18 cellular contexts compared by ENCODE assay signal in genomic region chr2:109322646-109323045, GRCh38.
DNase-seq lines count a peak whose midpoint lies in the region; ATAC-seq and TF ChIP-seq lines count a peak whose summit lies in the region.
"Had no signal": no experiment of that assay in that cellular context is flagged by ENCODE, and none has a peak within 500 bp of the region (broad histone marks: within the 10 kb centered on the region; RNA-seq: fewer than 3 reads in every experiment).

No MANE protein-coding gene starts in this region.

- H3K9ac ChIP-seq in neural cell (ENCODE audit: low read length) = no peak overlapping the region

- H3K4me2 ChIP-seq in neural cell (ENCODE audit: low read length) = no peak overlapping the region

- H3K27ac ChIP-seq in left ventricle myocardium inferior (replicated peaks) (peak overlapping the region; percentile 89), esophagus muscularis mucosa (replicated peaks in 1 of 4) (peak overlapping the region; percentile 57 to 86 (median 72)), neural cell (ENCODE audit: low read length) (no peak overlapping the region), upper lobe of right lung (peak overlapping the region; percentile 58), SJCRH30 (no peak overlapping the region), body of pancreas (peak overlapping the region in 2 of 4 donors; percentile 65 to 70)

- H3K36me3 ChIP-seq in left ventricle myocardium inferior (no peaks in the 10 kb centered on the region), esophagus muscularis mucosa (no peaks in the 10 kb centered on the region), neural cell (ENCODE audit: insufficient read depth, low read length) (no peaks in the 10 kb centered on the region), upper lobe of right lung (no peaks in the 10 kb centered on the region), HAP-1 (replicated peaks) (no peaks in the 10 kb centered on the region), SJCRH30 (no peaks in the 10 kb centered on the region), body of pancreas (replicated peaks in 1 of 2; ENCODE audit: insufficient read depth in 1 of 2, low read depth in 2 of 2) (no peaks in the 10 kb centered on the region)
- H3K36me3 ChIP-seq: pancreas had no signal

- DNase-seq in left ventricle myocardium inferior (no peak), cardiac septum (ENCODE audit: low spot score) (no peak), esophagus muscularis mucosa (ENCODE audit: extremely low spot score) (no peak), upper lobe of right lung (no peak), HAP-1 (ENCODE audit: low spot score in 2 of 2) (no peak), SJCRH30 (no peak), body of pancreas (no peak)
- DNase-seq: activated CD8-positive, alpha-beta T cell treated with anti-CD3 and anti-CD28 coated beads for 36 hours; CD4-positive, CD25-positive, alpha-beta regulatory T cell; DND-41; immature natural killer cell; NCI-H526; T-helper 1 cell had no signal

- H4K20me1 ChIP-seq in neural cell (ENCODE audit: insufficient read depth) = no peaks in the 10 kb centered on the region

- H3K27me3 ChIP-seq in left ventricle myocardium inferior (ENCODE audit: low read depth) (no peaks in the 10 kb centered on the region), esophagus muscularis mucosa (no peaks in the 10 kb centered on the region), neural cell (ENCODE audit: insufficient read depth, low read depth, low read length) (no peaks in the 10 kb centered on the region), upper lobe of right lung (no peaks in the 10 kb centered on the region), HAP-1 (ENCODE audit: low read depth) (no peaks in the 10 kb centered on the region), SJCRH30 (no peaks in the 10 kb centered on the region; the same call in 1 of the 2 replicates), body of pancreas (no peaks in the 10 kb centered on the region)
- H3K27me3 ChIP-seq: pancreas had no signal

- H3K9me3 ChIP-seq in left ventricle myocardium inferior (replicated peaks) (no peaks in the 10 kb centered on the region), esophagus muscularis mucosa (no peaks in the 10 kb centered on the region), neural cell (ENCODE audit: low read length) (no peaks in the 10 kb centered on the region), upper lobe of right lung (no peaks in the 10 kb centered on the region), HAP-1 (no peaks in the 10 kb centered on the region), SJCRH30 (replicated peaks) (0 out of 2 replicates have a peak, but pooled peaks cover 2% of the 10 kb centered on the region), body of pancreas (no peaks in the 10 kb centered on the region)
- H3K9me3 ChIP-seq: pancreas had no signal

- TF ChIP-seq CTCF in left ventricle myocardium inferior (IDR thresholded peaks at IDR 0.05; ENCODE audit: borderline replicate concordance) (no peak), esophagus muscularis mucosa (IDR thresholded peaks at IDR 0.05) (no peak), neural cell (IDR thresholded peaks at IDR 0.05; ENCODE audit: poor library complexity, severe bottlenecking) (peak; percentile 21), upper lobe of right lung (IDR thresholded peaks at IDR 0.05) (no peak), body of pancreas (IDR thresholded peaks at IDR 0.05) (no peak)

- no peak overlapping the region for H2AFZ ChIP-seq in neural cell (ENCODE audit: low read depth, low read length)

- H3F3A ChIP-seq in neural cell (ENCODE audit: insufficient read depth, low read length, poor library complexity, severe bottlenecking) = no peaks in the 10 kb centered on the region

- 90% methylated on average over 1 of the region's 1 CpG for WGBS in esophagus muscularis mucosa
- 17 to 69% methylated on average over 1 of the region's 1 CpG for WGBS in body of pancreas, 2 donors

- no peaks in the 10 kb centered on the region for H3K79me2 ChIP-seq in neural cell (replicated peaks; ENCODE audit: insufficient read depth, low read length)

- no peak for TF ChIP-seq EP300 in esophagus muscularis mucosa (IDR thresholded peaks at IDR 0.05)
- TF ChIP-seq EP300 in neural cell (conservative IDR thresholded peaks at IDR 0.05; ENCODE audit: poor library complexity, severe bottlenecking) = no peak

- H3K4me1 ChIP-seq in left ventricle myocardium inferior (peaks cover 95% of the 10 kb centered on the region), esophagus muscularis mucosa (peaks cover 73 to 81% (median 75%) of the 10 kb centered on the region in 4 donors), upper lobe of right lung (peaks cover 64% of the 10 kb centered on the region), HAP-1 (no peaks in the 10 kb centered on the region), SJCRH30 (peaks cover 6% of the 10 kb centered on the region; the same call in 1 of the 2 replicates), body of pancreas (peaks cover 9% of the 10 kb centered on the region)
- H3K4me1 ChIP-seq: pancreas had no signal

- ATAC-seq in upper lobe of right lung (no peak), body of pancreas (no peak)
- ATAC-seq: activated CD8-positive, alpha-beta T cell treated with anti-CD3 and anti-CD28 coated beads for 36 hours; Panc1; stimulated activated effector memory CD8-positive, alpha-beta T cell treated with anti-CD3 and anti-CD28 coated beads, Interleukin-12 subunit alpha, Interleukin-12 subunit beta, amount 100 ng/mL, for 72 hours; WTC11 had no signal

- intact Hi-C loops in left ventricle myocardium inferior (cut with micrococcal nuclease) (loop anchor here (10.0 kb wide), 1 partner anchor 78 kb away; no protein-coding TSS in a partner anchor), cardiac septum (cut with DNase I) (loop anchor here (2.0 kb wide), 1 partner anchor 32 kb away; no protein-coding TSS in a partner anchor), esophagus muscularis mucosa (cut with DNase I) (no loop called here), upper lobe of right lung (cut with DNase I) (no loop called here), body of pancreas (cut with DNase I) (no loop called here)

- H3K4me3 ChIP-seq in left ventricle myocardium inferior (no peak overlapping the region), esophagus muscularis mucosa (no peak overlapping the region), neural cell (ENCODE audit: low read length) (no peak overlapping the region), upper lobe of right lung (no peak overlapping the region), HAP-1 (no peak overlapping the region), SJCRH30 (no peak overlapping the region), body of pancreas (no peak overlapping the region)
- H3K4me3 ChIP-seq: pancreas had no signal

- in situ Hi-C loops in HAP-1 (cut with MboI; ENCODE audit: low sequenced_read_pairs) = no loop called here

- TF ChIP-seq POLR2A in esophagus muscularis mucosa (IDR thresholded peaks at IDR 0.05; ENCODE audit: low read depth) = no peak
- TF ChIP-seq POLR2A in body of pancreas (IDR thresholded peaks at IDR 0.05) = no peak

- TF ChIP-seq RAD21 in neural cell (conservative IDR thresholded peaks at IDR 0.05) = no peak

- H3K9me2 ChIP-seq in neural cell (ENCODE audit: insufficient read depth, low read length) = no peaks in the 10 kb centered on the region

TF ChIP-seq in neural cell, 6 proteins besides CTCF, POLR2A, EP300 and RAD21:
- TF ChIP-seq TAF1 (IDR thresholded peaks at IDR 0.05; ENCODE audit: low read depth) (no peak), REST (IDR thresholded peaks at IDR 0.05; ENCODE audit: borderline replicate concordance) (no peak), EZH2 (IDR thresholded peaks at IDR 0.05; ENCODE audit: borderline replicate concordance, insufficient read depth, low read length, poor library complexity, severe bottlenecking) (no peak), MXI1 (conservative IDR thresholded peaks at IDR 0.05; ENCODE audit: poor library complexity, severe bottlenecking) (no peak), SMC3 (conservative IDR thresholded peaks at IDR 0.05; ENCODE audit: poor library complexity) (no peak), POLR2AphosphoS5 (IDR thresholded peaks at IDR 0.05) (no peak)

Comparison
In these comparisons a context has a peak if more than half of its experiments do, and no peak if none do; other contexts are left out.
1. H3K27ac ChIP-seq: peak in left ventricle myocardium inferior (single experiment), esophagus muscularis mucosa (4 of 4) and upper lobe of right lung (single experiment); none in neural cell (single experiment) and SJCRH30 (single experiment).
2. intact Hi-C loops: an anchor here in left ventricle myocardium inferior (10.0 kb wide) and cardiac septum (2.0 kb wide); none called in esophagus muscularis mucosa, upper lobe of right lung and body of pancreas.